22 cellular contexts compared by ENCODE assay signal in genomic region chr12:107477946-107478610, GRCh38.
DNase-seq lines count a peak whose midpoint lies in the region; ATAC-seq and TF ChIP-seq lines count a peak whose summit lies in the region.
"Had no signal": no experiment of that assay in that cellular context is flagged by ENCODE, and none has a peak within 500 bp of the region (broad histone marks: within the 10 kb centered on the region; RNA-seq: fewer than 3 reads in every experiment).

No MANE protein-coding gene starts in this region.

- H3K4me3 ChIP-seq in RWPE2 (ENCODE audit: severe bottlenecking) (no peak overlapping the region), fibroblast of the aortic adventitia (ENCODE audit: low read depth, low read length) (no peak overlapping the region), Caco-2 (ENCODE audit: low read depth, low read length) (no peak overlapping the region)
- H3K4me3 ChIP-seq: HAP-1, MG63 had no signal

- H3K27me3 ChIP-seq in RWPE2 (ENCODE audit: insufficient read depth, poor library complexity, severe bottlenecking) (no peaks in the 10 kb centered on the region), Caco-2 (replicated peaks; ENCODE audit: control insufficient read depth, insufficient read depth, low read length) (no peaks in the 10 kb centered on the region)
- H3K27me3 ChIP-seq: BE2C, MG63 had no signal

- ATAC-seq in RWPE2 (ENCODE audit: low read depth), result peak; percentile 78
- ATAC-seq in HG03439 (IDR thresholded peaks at IDR 0.05; ENCODE audit: unreplicated experiment), result no peak
- ATAC-seq: HepG2, SK-N-SH treated with all-trans-retinoic acid at 6 μM for 48 hours had no signal

- no peak overlapping the region for H3K27ac ChIP-seq in RWPE2 (ENCODE audit: poor library complexity, severe bottlenecking)
- H3K27ac ChIP-seq: KMS-11 had no signal

- TF ChIP-seq CTCF in RWPE2 (IDR thresholded peaks at IDR 0.05; ENCODE audit: poor library complexity, severe bottlenecking) (no peak), fibroblast of the aortic adventitia (IDR thresholded peaks at IDR 0.05; ENCODE audit: insufficient read depth, low read length) (no peak), Caco-2 (IDR thresholded peaks at IDR 0.05; ENCODE audit: insufficient read depth in 1 of 2, low read depth in 1 of 2, low read length in 1 of 2, severe bottlenecking in 1 of 2, unreplicated experiment in 1 of 2) (no peak)

- peaks cover 9% of the 10 kb centered on the region for H3K4me1 ChIP-seq in RWPE2 (ENCODE audit: insufficient read depth, poor library complexity, severe bottlenecking)
- no peaks in the 10 kb centered on the region for H3K4me1 ChIP-seq in Caco-2
- H3K4me1 ChIP-seq: BE2C, HAP-1 had no signal

- POLR2A ChIA-PET in Caco-2 (lab: Charles Lee), result no interaction called here

- peaks cover 21% of the 10 kb centered on the region for H3K27me3 Mint-ChIP-seq in Caco-2 (ENCODE audit: insufficient read depth, unreplicated experiment)
- H3K27me3 Mint-ChIP-seq: CD4-positive, alpha-beta T cell had no signal

- no peaks in the 10 kb centered on the region for H3K36me3 Mint-ChIP-seq in Caco-2 (ENCODE audit: insufficient read depth, unreplicated experiment)

- BruUV-seq in Caco-2 (replicated peaks; lab: Mats Ljungman, UMichigan), result no TSS peak

- DNase-seq in HT1080 (ENCODE audit: low read depth) (peak; percentile 59), RWPE2 (ENCODE audit: low spot score) (no peak), fibroblast of the aortic adventitia (ENCODE audit: low read depth) (peak; percentile 10), renal cortical epithelial cell (ENCODE audit: low read depth) (peak; percentile 47), Caco-2 (no peak), GM19238 (ENCODE audit: insufficient read length, low spot score) (no peak), NCI-H524 (lab: John Stamatoyannopoulos, UW) (no peak)
- DNase-seq: BE2C; CD4-positive, alpha-beta T cell; DMS79; GDM1; MG63; NCI-H1092; NCI-H146; NCI-H2081; NCI-H510A treated with DMSO at 0.1 percent for 48 hours; SHP77 treated with DMSO at 0.1 percent for 48 hours had no signal

- H3K9me3 ChIP-seq in RWPE2 (ENCODE audit: severe bottlenecking), result no peaks in the 10 kb centered on the region
- H3K9me3 ChIP-seq in Caco-2, result no peaks in the 10 kb centered on the region
- H3K9me3 ChIP-seq: BE2C, HAP-1, MG63 had no signal

- no peaks in the 10 kb centered on the region for H3K4me1 Mint-ChIP-seq in Caco-2 (ENCODE audit: low read depth, unreplicated experiment)

- H3K27ac Mint-ChIP-seq in Caco-2 (ENCODE audit: unreplicated experiment), result no peak overlapping the region
- H3K27ac Mint-ChIP-seq: CD4-positive, alpha-beta T cell had no signal

- H3K36me3 ChIP-seq in RWPE2 (ENCODE audit: low read depth) (no peaks in the 10 kb centered on the region), Caco-2 (ENCODE audit: control insufficient read depth, insufficient read depth, low read length) (no peaks in the 10 kb centered on the region)
- H3K36me3 ChIP-seq: BE2C, HAP-1, MG63 had no signal

- CTCF ChIA-PET in Caco-2 (lab: Charles Lee), result no interaction called here

- intact Hi-C loops in Caco-2 (cut with micrococcal nuclease; ENCODE audit: unreplicated experiment), result no loop called here

- no peaks in the 10 kb centered on the region for H3K9me3 Mint-ChIP-seq in Caco-2 (ENCODE audit: unreplicated experiment)
- H3K9me3 Mint-ChIP-seq: CD4-positive, alpha-beta T cell had no signal

- H3K4me3 Mint-ChIP-seq in Caco-2 (ENCODE audit: unreplicated experiment), result no peak overlapping the region
- H3K4me3 Mint-ChIP-seq: CD4-positive, alpha-beta T cell had no signal

Comparison
In these comparisons a context has a peak if more than half of its experiments do, and no peak if none do; other contexts are left out.
1. DNase-seq: peak in HT1080 (single experiment), fibroblast of the aortic adventitia (single experiment) and renal cortical epithelial cell (single experiment); none in RWPE2 (single experiment), Caco-2 (0 of 2), GM19238 (single experiment) and NCI-H524 (0 of 2).